ENCODE assay signal across 11 cellular contexts in genomic region chr13:95553614-95554385, GRCh38. TPM values are rescaled to one million over a fixed set of nuclear protein-coding genes. Genes with fewer than 3 reads are reported as not detected.
DNase-seq lines count a peak whose midpoint lies in the region; ATAC-seq and TF ChIP-seq lines count a peak whose summit lies in the region.
"Had no signal": no experiment of that assay in that cellular context is flagged by ENCODE, and none has a peak within 500 bp of the region (broad histone marks: within the 10 kb centered on the region; RNA-seq: fewer than 3 reads in every experiment).

No MANE protein-coding gene starts in this region.

- DNase-seq in DMS53 (lab: John Stamatoyannopoulos, UW) (peak; percentile 70), NCI-H146 (lab: John Stamatoyannopoulos, UW) (peak; percentile 72), ecto neural progenitor cell (ENCODE audit: low spot score) (peak; percentile 60), naive B cell (no peak), T1000 (lab: John Stamatoyannopoulos, UW) (no peak), aorta (no peak), ascending aorta (ENCODE audit: low spot score in 2 of 2) (no peak)
- DNase-seq: HCEC 1CT, Peyer's patch had no signal

- no peak for TF ChIP-seq CTCF in ascending aorta (IDR thresholded peaks at IDR 0.05)

- peaks cover 3 to 15% (median 13%) of the 10 kb centered on the region in 3 donors for H3K4me1 Mint-ChIP-seq in naive B cell

- H3K27me3 Mint-ChIP-seq in naive B cell, result peaks cover 51 to 66% (median 64%) of the 10 kb centered on the region in 3 donors

- peaks cover 0 to 10% (median 0%) of the 10 kb centered on the region in 7 donors for H3K9me3 Mint-ChIP-seq in naive B cell

- no peak overlapping the region for H3K4me3 ChIP-seq in aorta (ENCODE audit: low read length in 2 of 2)
- no peak overlapping the region for H3K4me3 ChIP-seq in ascending aorta
- H3K4me3 ChIP-seq: Peyer's patch had no signal

- H3K36me3 ChIP-seq in aorta (ENCODE audit: control insufficient read depth in 1 of 2, insufficient read depth in 2 of 2, low read length in 1 of 2) (no peaks in the 10 kb centered on the region), ascending aorta (no peaks in the 10 kb centered on the region)
- H3K36me3 ChIP-seq: Peyer's patch had no signal

- intact Hi-C loops in aorta (cut with DNase I) (no loop called here), ascending aorta (cut with DNase I) (no loop called here)

- H3K27ac Mint-ChIP-seq in naive B cell, result no peak overlapping the region
- H3K27ac Mint-ChIP-seq: IgD-negative memory B cell had no signal

- ATAC-seq in naive B cell (ENCODE audit: low read depth in 2 of 2) (no peak), aorta (ENCODE audit: low FRiP score) (no peak), HG03520 (IDR thresholded peaks at IDR 0.05; ENCODE audit: unreplicated experiment) (no peak)

- WGBS in aorta, 2 donors, result 56 to 57% methylated on average over 28 of the region's 28 CpGs

- peak overlapping the region in 6 of 8 donors; percentile 10 to 70 (median 59) for H3K4me3 Mint-ChIP-seq in naive B cell

- H3K27ac ChIP-seq in aorta (ENCODE audit: low read depth in 1 of 2, low read length in 2 of 2), result no peak overlapping the region
- H3K27ac ChIP-seq in ascending aorta, result no peak overlapping the region
- H3K27ac ChIP-seq: Peyer's patch had no signal

- peaks cover 0 to 2% of the 10 kb centered on the region in 2 donors for H3K27me3 ChIP-seq in aorta (ENCODE audit: control insufficient read depth in 1 of 2, insufficient read depth in 2 of 2, low read length in 1 of 2)
- no peaks in the 10 kb centered on the region for H3K27me3 ChIP-seq in ascending aorta

- H3K9me3 ChIP-seq in aorta (ENCODE audit: control insufficient read depth, low read length) (no peaks in the 10 kb centered on the region), ascending aorta (no peaks in the 10 kb centered on the region)
- H3K9me3 ChIP-seq: Peyer's patch had no signal

- H3K4me1 ChIP-seq in aorta (ENCODE audit: control insufficient read depth in 1 of 2, insufficient read depth in 2 of 2, low read length in 2 of 2), result no peaks in the 10 kb centered on the region
- H3K4me1 ChIP-seq in ascending aorta, result no peaks in the 10 kb centered on the region

- H3K36me3 Mint-ChIP-seq in naive B cell, result no peaks in the 10 kb centered on the region

RNA-seq across cellular contexts. Expression of gene CLDN10, which starts 1.3 kb away (rescaled TPM):
- polyA plus RNA-seq in naive B cell (ENCODE audit: low read depth in 6 of 6) (not detected), aorta (under 1 TPM; 0.56 to 0.63 TPM)
- total RNA-seq in aorta (under 1 TPM in 1 of 2 donors, not detected in 1; 0.66 TPM), ascending aorta (0.85 TPM)
- polyA plus RNA-seq: IgD-negative memory B cell had no signal

Comparison
In these comparisons a context has a peak if more than half of its experiments do, and no peak if none do; other contexts are left out.
1. DNase-seq: peak in DMS53 (single experiment), NCI-H146 (single experiment) and ecto neural progenitor cell (single experiment); none in naive B cell (single experiment), T1000 (single experiment), aorta (0 of 2) and ascending aorta (0 of 2).